In the genomic region with DNA sequence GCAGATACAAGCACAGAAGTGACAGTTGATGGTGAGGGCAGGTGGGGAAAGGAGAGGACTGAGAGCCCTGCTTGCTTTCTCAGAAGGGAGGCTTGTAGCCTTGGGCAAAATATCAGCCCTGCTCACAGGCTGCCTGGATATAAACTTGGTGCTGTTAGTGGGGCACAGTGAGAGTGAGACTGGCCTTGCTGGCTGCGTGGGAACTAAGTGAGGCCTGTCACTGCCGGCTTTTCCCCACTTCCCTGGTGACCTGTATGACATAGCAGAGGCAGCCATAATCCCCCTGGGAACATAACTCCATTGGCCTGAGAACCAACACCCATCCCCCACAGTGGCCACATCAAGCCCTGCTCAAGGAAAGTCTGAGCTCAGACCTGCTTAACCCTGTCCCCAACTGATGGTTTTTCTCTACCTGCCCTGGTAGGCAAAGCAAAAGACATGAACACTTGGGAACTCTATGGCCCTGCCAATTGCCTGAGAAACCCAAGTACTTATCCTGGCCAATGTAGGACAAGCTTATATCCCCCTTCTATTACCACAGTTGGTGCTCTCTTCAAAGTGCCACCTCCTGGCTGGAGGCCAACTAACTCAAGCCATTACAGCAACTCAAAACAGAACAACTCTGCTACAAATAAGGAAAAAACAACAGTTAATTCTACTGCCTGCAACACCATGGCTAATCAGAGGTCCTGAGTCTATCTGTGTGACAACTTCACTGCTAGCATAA, we compare ENCODE assay signal across 16 cellular contexts.
"Had no signal": no experiment of that assay in that cellular context is flagged by ENCODE, and none has a peak within 500 bp of the region (broad histone marks: within the 10 kb centered on the region; RNA-seq: fewer than 3 reads in every experiment).

No MANE protein-coding gene starts in this region.

- H3K9me3 ChIP-seq: ovary had no signal

- H3K27me3 Mint-ChIP-seq: activated naive CD8-positive, alpha-beta T cell; brain; stimulated activated naive CD8-positive, alpha-beta T cell treated with anti-CD3 and anti-CD28 coated beads, Interleukin-15, Interleukin-2, amounts not matched to agents 100 ng/mL and 50 ng/mL, for 24 hours had no signal

- H3K27ac Mint-ChIP-seq: activated naive CD8-positive, alpha-beta T cell; stimulated activated naive CD8-positive, alpha-beta T cell treated with anti-CD3 and anti-CD28 coated beads, Interleukin-15, Interleukin-2, amounts not matched to agents 100 ng/mL and 50 ng/mL, for 24 hours had no signal

- H3K36me3 ChIP-seq: left ventricle myocardium inferior, ovary had no signal

- H3K27ac ChIP-seq: left ventricle myocardium inferior, ovary had no signal

- DNase-seq: activated CD4-positive, alpha-beta T cell treated with anti-CD3 and anti-CD28 coated beads, Interleukin-2, amount 50 U/mL, for 4 hours; activated CD4-positive, CD25-positive, alpha-beta regulatory T cell treated with anti-CD3 and anti-CD28 coated beads, Interleukin-2, amount 50 U/mL, for 72 hours; activated gamma-delta T cell; activated T-cell treated with anti-CD3 and anti-CD28 coated beads, Interleukin-2, amount 50 U/mL, for 48 hours; amygdala; cerebellar nuclear complex; dermis blood vessel endothelial cell; erythroblast; kidney; left ventricle myocardium inferior; ovary; stimulated activated CD4-positive, alpha-beta T cell treated with anti-CD3 and anti-CD28 coated beads, Interleukin-2, amount 100 ng/mL, for 48 hours; stimulated activated CD8-positive, alpha-beta memory T cell treated with anti-CD3 and anti-CD28 coated beads, Interleukin-4, amount 100 ng/mL, for 48 hours had no signal

- H3K4me1 ChIP-seq: left ventricle myocardium inferior had no signal

- H3K4me3 ChIP-seq: left ventricle myocardium inferior, ovary had no signal

- H3K36me3 Mint-ChIP-seq: activated naive CD8-positive, alpha-beta T cell had no signal

- H3K27me3 ChIP-seq: ovary had no signal

- H3K4me3 Mint-ChIP-seq: activated naive CD8-positive, alpha-beta T cell; brain; stimulated activated naive CD8-positive, alpha-beta T cell treated with anti-CD3 and anti-CD28 coated beads, Interleukin-15, Interleukin-2, amounts not matched to agents 100 ng/mL and 50 ng/mL, for 24 hours had no signal
